In the genomic region with DNA sequence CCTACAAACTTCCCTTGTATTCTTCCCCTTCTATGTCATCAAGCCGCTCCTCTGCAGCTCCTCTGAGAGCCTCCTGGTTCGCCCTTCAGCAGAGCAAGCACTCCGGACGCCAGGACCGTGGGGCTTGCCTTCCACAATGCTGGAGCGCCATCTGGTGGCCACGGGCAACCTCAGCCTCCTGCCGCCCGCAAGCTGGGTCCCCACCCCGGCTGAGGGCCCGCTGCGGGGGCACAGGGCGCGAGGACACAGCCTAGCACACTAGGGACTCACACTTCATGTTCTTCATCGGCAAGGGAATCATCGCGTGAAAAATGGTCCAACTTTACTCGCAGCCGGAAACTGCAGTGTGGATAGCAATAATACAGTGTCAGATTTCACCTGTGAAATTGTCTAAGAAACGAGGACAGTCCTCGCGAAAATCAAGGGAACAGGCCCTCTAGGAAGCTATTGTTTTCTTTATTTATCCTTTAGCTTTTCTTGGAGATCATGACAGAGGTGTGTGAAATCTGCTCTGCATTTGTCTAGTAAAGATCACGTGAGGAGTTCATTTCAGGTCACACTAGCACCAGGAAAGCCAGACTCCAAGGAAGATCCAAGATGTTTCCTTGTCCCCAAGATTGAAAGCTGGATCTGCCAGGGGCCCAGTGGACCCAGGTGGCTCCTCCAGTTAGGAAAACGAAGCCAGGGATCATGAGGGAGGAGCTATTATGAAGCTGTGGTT, we compare ENCODE assay signal across 8 cellular contexts.
A peak's percentile ranks its signal among the peaks of the same experiment; 100 is the strongest.
DNase-seq lines count a peak whose midpoint lies in the region; ATAC-seq lines count a peak whose summit lies in the region.

No MANE protein-coding gene starts in this region.

- peak; percentile 70 to 86 for DNase-seq in SHP77 (lab: John Stamatoyannopoulos, UW)
- DNase-seq in SHP77 treated with DMSO at 0.1 percent for 48 hours (lab: John Stamatoyannopoulos, UW) = no peak
- peak; percentile 85 for DNase-seq in NCI-H2196 treated with DMSO at 0.1 percent for 48 hours (lab: John Stamatoyannopoulos, UW; ENCODE audit: unreplicated experiment)
- DNase-seq in activated CD4-positive, CD25-positive, alpha-beta regulatory T cell (lab: John Stamatoyannopoulos, UW) = peak; percentile 67 to 84 (median 82)
- DNase-seq in caudate nucleus (lab: John Stamatoyannopoulos, UW) = peak in 58 of 61 donors; percentile 9 to 89 (median 69)
- peak; percentile 70 for DNase-seq in kidney glomerular epithelial cell (lab: John Stamatoyannopoulos, UW)
- peak; percentile 67 to 88 for DNase-seq in stimulated activated CD4-positive, alpha-beta T cell treated with anti-CD3 and anti-CD28 coated beads, Interleukin-1b, Interleukin-23, amount 100 ng/mL, for 1 hour (ENCODE audit: low read depth in 2 of 2)

- ATAC-seq in HG03060 (IDR thresholded peaks at IDR 0.05; ENCODE audit: low read depth, unreplicated experiment) = peak; percentile 47

- H3K27ac ChIP-seq in caudate nucleus (ENCODE audit: low read depth, low read length) = no peak overlapping the region
